Comparison of ENCODE assay signal across 38 cellular contexts in the genomic region with DNA sequence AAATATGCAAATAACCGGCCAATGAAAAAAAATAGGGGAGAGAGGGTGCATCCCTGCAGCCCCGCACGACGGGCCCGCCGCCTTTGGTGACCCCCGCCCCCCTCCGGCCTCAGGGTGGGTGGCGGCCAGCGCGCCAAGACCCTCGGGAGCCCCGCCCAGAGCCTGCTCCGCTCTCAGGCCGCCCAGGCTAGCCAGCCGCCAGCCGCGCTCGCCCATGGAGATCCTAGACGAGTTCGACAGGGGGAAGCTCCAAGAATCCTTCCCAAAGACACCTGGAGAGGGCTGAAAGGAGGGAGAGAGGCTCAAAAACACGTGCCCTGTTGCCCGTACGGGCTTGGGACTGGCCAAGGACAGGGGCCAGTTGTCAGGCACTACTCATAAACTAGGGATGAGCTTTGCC.
"Had no signal": no experiment of that assay in that cellular context is flagged by ENCODE, and none has a peak within 500 bp of the region (broad histone marks: within the 10 kb centered on the region; RNA-seq: fewer than 3 reads in every experiment).

No MANE protein-coding gene starts in this region.

- H3K9me3 ChIP-seq: ascending aorta had no signal

- DNase-seq: activated CD4-positive, alpha-beta memory T cell treated with anti-CD3 and anti-CD28 coated beads, Interleukin-2, amount 10 ng/mL, durations not matched to agents 7 days and 5 days; activated CD4-positive, alpha-beta T cell treated with anti-CD3 and anti-CD28 coated beads for 1 hour; activated CD4-positive, alpha-beta T cell treated with anti-CD3 and anti-CD28 coated beads for 36 hours; activated CD4-positive, alpha-beta T cell treated with anti-CD3 and anti-CD28 coated beads for 48 hours; activated CD4-positive, alpha-beta T cell treated with anti-CD3 and anti-CD28 coated beads, Interleukin-2, amount 10 ng/mL, durations not matched to agents 7 days and 5 days; activated CD4-positive, alpha-beta T cell treated with anti-CD3 and anti-CD28 coated beads, Interleukin-2, amount 50 U/mL, for 48 hours; activated CD4-positive, CD25-positive, alpha-beta regulatory T cell; activated CD8-positive, alpha-beta memory T cell treated with anti-CD3 and anti-CD28 coated beads for 24 hours; activated CD8-positive, alpha-beta memory T cell treated with anti-CD3 and anti-CD28 coated beads, Interleukin-2, amount 10 ng/mL, durations not matched to agents 7 days and 5 days; activated CD8-positive, alpha-beta memory T cell treated with anti-CD3 and anti-CD28 coated beads, Interleukin-2, amount 50 U/mL, for 48 hours; activated CD8-positive, alpha-beta T cell treated with anti-CD3 and anti-CD28 coated beads, Interleukin-2, amount 10 ng/mL, durations not matched to agents 7 days and 5 days; activated effector memory CD4-positive, alpha-beta T cell treated with Interleukin-2 at 50 U/mL for 16 hours; activated gamma-delta T cell; activated naive CD4-positive, alpha-beta T cell treated with anti-CD3 and anti-CD28 coated beads, Interleukin-2, amount 10 ng/mL, durations not matched to agents 7 days and 5 days; activated naive CD4-positive, alpha-beta T cell treated with Interleukin-2 at 50 U/mL for 16 hours; activated naive CD8-positive, alpha-beta T cell treated with anti-CD3 and anti-CD28 coated beads, Interleukin-2, amount 10 ng/mL, durations not matched to agents 7 days and 5 days; activated naive CD8-positive, alpha-beta T cell treated with anti-CD3 and anti-CD28 coated beads, Interleukin-2, amount 50 U/mL, for 24 hours; activated T-cell treated with anti-CD3 and anti-CD28 coated beads, Interleukin-2, amount 50 U/mL, for 24 hours; activated T-cell treated with anti-CD3 and anti-CD28 coated beads, Interleukin-2, amount 50 U/mL, for 48 hours; amygdala; anterior cingulate cortex; caudate nucleus; T-helper 1 cell; T-helper 2 cell; T-helper 9 cell had no signal

- H3K27me3 ChIP-seq: ascending aorta, cardiac muscle cell had no signal

- H3K4me1 Mint-ChIP-seq: activated CD4-positive, alpha-beta memory T cell treated with anti-CD3 and anti-CD28 coated beads, Interleukin-2, amount 10 ng/mL, durations not matched to agents 7 days and 5 days; activated CD4-positive, alpha-beta T cell treated with anti-CD3 and anti-CD28 coated beads for 36 hours; activated CD4-positive, alpha-beta T cell treated with anti-CD3 and anti-CD28 coated beads, Interleukin-2, amount 10 ng/mL, durations not matched to agents 7 days and 5 days; activated CD8-positive, alpha-beta memory T cell treated with anti-CD3 and anti-CD28 coated beads, Interleukin-2, amount 10 ng/mL, durations not matched to agents 7 days and 5 days; activated naive CD4-positive, alpha-beta T cell treated with anti-CD3 and anti-CD28 coated beads, Interleukin-2, amount 10 ng/mL, durations not matched to agents 7 days and 5 days; activated naive CD4-positive, alpha-beta T cell treated with anti-CD3 and anti-CD28 coated beads, Interleukin-2, amount 50 U/mL, for 24 hours; activated naive CD8-positive, alpha-beta T cell treated with anti-CD3 and anti-CD28 coated beads, Interleukin-2, amount 10 ng/mL, durations not matched to agents 7 days and 5 days; activated naive CD8-positive, alpha-beta T cell treated with anti-CD3 and anti-CD28 coated beads, Interleukin-2, amount 50 U/mL, for 24 hours; brain; central memory CD8-positive, alpha-beta T cell had no signal

- ATAC-seq: activated CD4-positive, alpha-beta T cell treated with anti-CD3 and anti-CD28 coated beads for 36 hours; activated CD4-positive, CD25-positive, alpha-beta regulatory T cell treated with anti-CD3 and anti-CD28 coated beads, Interleukin-2, amount 50 U/mL, for 24 hours; activated CD8-positive, alpha-beta memory T cell treated with anti-CD3 and anti-CD28 coated beads, Interleukin-2, amount 10 ng/mL, durations not matched to agents 7 days and 5 days; activated CD8-positive, alpha-beta T cell treated with anti-CD3 and anti-CD28 coated beads, Interleukin-2, amount 10 ng/mL, durations not matched to agents 7 days and 5 days; activated naive CD8-positive, alpha-beta T cell treated with anti-CD3 and anti-CD28 coated beads, Interleukin-2, amount 50 U/mL, for 24 hours had no signal

- H3K27ac ChIP-seq: ascending aorta, cardiac muscle cell, VCaP had no signal

- H3K4me3 ChIP-seq: ascending aorta, cardiac muscle cell had no signal

- FAIRE-seq: bronchial epithelial cell, TTC549 had no signal

- H3K4me3 Mint-ChIP-seq: activated CD4-positive, alpha-beta memory T cell treated with anti-CD3 and anti-CD28 coated beads, Interleukin-2, amount 10 ng/mL, durations not matched to agents 7 days and 5 days; activated CD4-positive, alpha-beta T cell treated with anti-CD3 and anti-CD28 coated beads for 36 hours; activated CD4-positive, alpha-beta T cell treated with anti-CD3 and anti-CD28 coated beads, Interleukin-2, amount 10 ng/mL, durations not matched to agents 7 days and 5 days; activated CD8-positive, alpha-beta memory T cell treated with anti-CD3 and anti-CD28 coated beads, Interleukin-2, amount 10 ng/mL, durations not matched to agents 7 days and 5 days; activated CD8-positive, alpha-beta T cell treated with anti-CD3 and anti-CD28 coated beads, Interleukin-2, amount 10 ng/mL, durations not matched to agents 7 days and 5 days; activated naive CD4-positive, alpha-beta T cell treated with anti-CD3 and anti-CD28 coated beads, Interleukin-2, amount 10 ng/mL, durations not matched to agents 7 days and 5 days; activated naive CD4-positive, alpha-beta T cell treated with anti-CD3 and anti-CD28 coated beads, Interleukin-2, amount 50 U/mL, for 24 hours; activated naive CD8-positive, alpha-beta T cell; activated naive CD8-positive, alpha-beta T cell treated with anti-CD3 and anti-CD28 coated beads, Interleukin-2, amount 10 ng/mL, durations not matched to agents 7 days and 5 days; activated naive CD8-positive, alpha-beta T cell treated with anti-CD3 and anti-CD28 coated beads, Interleukin-2, amount 50 U/mL, for 24 hours; activated T-cell treated with anti-CD3 and anti-CD28 coated beads, Interleukin-2, amount 50 U/mL, for 24 hours; brain; central memory CD8-positive, alpha-beta T cell; T-helper 1 cell treated with Interleukin-12 subunit alpha and Interleukin-12 subunit beta and Interleukin-4 antibody, amounts not matched to agents 30 μg/mL and 1 μg/mL, for 36 hours; T-helper 2 cell treated with Interferon-gamma antibody and Interleukin-4, amounts not matched to agents 5 μg/mL and 100 μg/mL, for 36 hours had no signal

- H3K27me3 Mint-ChIP-seq: activated CD4-positive, alpha-beta memory T cell treated with anti-CD3 and anti-CD28 coated beads, Interleukin-2, amount 10 ng/mL, durations not matched to agents 7 days and 5 days; activated CD4-positive, alpha-beta T cell treated with anti-CD3 and anti-CD28 coated beads for 36 hours; activated CD4-positive, alpha-beta T cell treated with anti-CD3 and anti-CD28 coated beads, Interleukin-2, amount 10 ng/mL, durations not matched to agents 7 days and 5 days; activated CD8-positive, alpha-beta memory T cell treated with anti-CD3 and anti-CD28 coated beads, Interleukin-2, amount 10 ng/mL, durations not matched to agents 7 days and 5 days; activated naive CD4-positive, alpha-beta T cell treated with anti-CD3 and anti-CD28 coated beads, Interleukin-2, amount 10 ng/mL, durations not matched to agents 7 days and 5 days; activated naive CD8-positive, alpha-beta T cell; activated naive CD8-positive, alpha-beta T cell treated with anti-CD3 and anti-CD28 coated beads, Interleukin-2, amount 10 ng/mL, durations not matched to agents 7 days and 5 days; activated naive CD8-positive, alpha-beta T cell treated with anti-CD3 and anti-CD28 coated beads, Interleukin-2, amount 50 U/mL, for 24 hours; activated T-cell treated with anti-CD3 and anti-CD28 coated beads, Interleukin-2, amount 50 U/mL, for 24 hours; central memory CD8-positive, alpha-beta T cell had no signal

- H3K36me3 Mint-ChIP-seq: activated CD8-positive, alpha-beta memory T cell treated with anti-CD3 and anti-CD28 coated beads, Interleukin-2, amount 10 ng/mL, durations not matched to agents 7 days and 5 days; activated naive CD4-positive, alpha-beta T cell treated with anti-CD3 and anti-CD28 coated beads, Interleukin-2, amount 10 ng/mL, durations not matched to agents 7 days and 5 days; activated naive CD4-positive, alpha-beta T cell treated with anti-CD3 and anti-CD28 coated beads, Interleukin-2, amount 50 U/mL, for 24 hours; activated naive CD8-positive, alpha-beta T cell; activated naive CD8-positive, alpha-beta T cell treated with anti-CD3 and anti-CD28 coated beads, Interleukin-2, amount 10 ng/mL, durations not matched to agents 7 days and 5 days; brain had no signal

- H3K27ac Mint-ChIP-seq: activated CD4-positive, alpha-beta memory T cell treated with anti-CD3 and anti-CD28 coated beads, Interleukin-2, amount 10 ng/mL, durations not matched to agents 7 days and 5 days; activated CD4-positive, alpha-beta T cell treated with anti-CD3 and anti-CD28 coated beads for 36 hours; activated CD4-positive, alpha-beta T cell treated with anti-CD3 and anti-CD28 coated beads, Interleukin-2, amount 10 ng/mL, durations not matched to agents 7 days and 5 days; activated CD8-positive, alpha-beta memory T cell treated with anti-CD3 and anti-CD28 coated beads, Interleukin-2, amount 10 ng/mL, durations not matched to agents 7 days and 5 days; activated CD8-positive, alpha-beta T cell treated with anti-CD3 and anti-CD28 coated beads, Interleukin-2, amount 10 ng/mL, durations not matched to agents 7 days and 5 days; activated naive CD4-positive, alpha-beta T cell treated with anti-CD3 and anti-CD28 coated beads, Interleukin-2, amount 10 ng/mL, durations not matched to agents 7 days and 5 days; activated naive CD4-positive, alpha-beta T cell treated with anti-CD3 and anti-CD28 coated beads, Interleukin-2, amount 50 U/mL, for 24 hours; activated naive CD8-positive, alpha-beta T cell; activated naive CD8-positive, alpha-beta T cell treated with anti-CD3 and anti-CD28 coated beads, Interleukin-2, amount 10 ng/mL, durations not matched to agents 7 days and 5 days; activated naive CD8-positive, alpha-beta T cell treated with anti-CD3 and anti-CD28 coated beads, Interleukin-2, amount 50 U/mL, for 24 hours; activated T-cell treated with anti-CD3 and anti-CD28 coated beads, Interleukin-2, amount 50 U/mL, for 24 hours; activated T-helper 2 cell treated with anti-CD3 and anti-CD28 coated beads, Interferon-gamma antibody, Interleukin-2, Interleukin-4, amounts not matched to agents 10 μg/mL and 5 μg/mL and 100 μg/mL, durations not matched to agents 14 hours and 24 hours and 36 hours; brain; T-helper 1 cell treated with Interleukin-12 subunit alpha and Interleukin-12 subunit beta and Interleukin-4 antibody, amounts not matched to agents 30 μg/mL and 1 μg/mL, for 36 hours; T-helper 2 cell treated with Interferon-gamma antibody and Interleukin-4, amounts not matched to agents 5 μg/mL and 100 μg/mL, for 36 hours had no signal

- H3K4me1 ChIP-seq: ascending aorta had no signal

- H3K9me3 Mint-ChIP-seq: activated CD4-positive, alpha-beta T cell treated with anti-CD3 and anti-CD28 coated beads, Interleukin-2, amount 10 ng/mL, durations not matched to agents 7 days and 5 days; activated naive CD4-positive, alpha-beta T cell treated with anti-CD3 and anti-CD28 coated beads, Interleukin-2, amount 10 ng/mL, durations not matched to agents 7 days and 5 days; activated naive CD4-positive, alpha-beta T cell treated with anti-CD3 and anti-CD28 coated beads, Interleukin-2, amount 50 U/mL, for 24 hours; activated naive CD8-positive, alpha-beta T cell treated with anti-CD3 and anti-CD28 coated beads, Interleukin-2, amount 10 ng/mL, durations not matched to agents 7 days and 5 days; activated naive CD8-positive, alpha-beta T cell treated with anti-CD3 and anti-CD28 coated beads, Interleukin-2, amount 50 U/mL, for 24 hours; activated T-helper 2 cell treated with anti-CD3 and anti-CD28 coated beads, Interferon-gamma antibody, Interleukin-2, Interleukin-4, amounts not matched to agents 10 μg/mL and 5 μg/mL and 100 μg/mL, durations not matched to agents 14 hours and 24 hours and 36 hours; central memory CD8-positive, alpha-beta T cell; T-helper 1 cell treated with Interleukin-12 subunit alpha and Interleukin-12 subunit beta and Interleukin-4 antibody, amounts not matched to agents 30 μg/mL and 1 μg/mL, for 36 hours; T-helper 2 cell treated with Interferon-gamma antibody and Interleukin-4, amounts not matched to agents 5 μg/mL and 100 μg/mL, for 36 hours had no signal

- H3K36me3 ChIP-seq: ascending aorta, cardiac muscle cell had no signal
